9 cellular contexts compared by ENCODE assay signal in the genomic region with DNA sequence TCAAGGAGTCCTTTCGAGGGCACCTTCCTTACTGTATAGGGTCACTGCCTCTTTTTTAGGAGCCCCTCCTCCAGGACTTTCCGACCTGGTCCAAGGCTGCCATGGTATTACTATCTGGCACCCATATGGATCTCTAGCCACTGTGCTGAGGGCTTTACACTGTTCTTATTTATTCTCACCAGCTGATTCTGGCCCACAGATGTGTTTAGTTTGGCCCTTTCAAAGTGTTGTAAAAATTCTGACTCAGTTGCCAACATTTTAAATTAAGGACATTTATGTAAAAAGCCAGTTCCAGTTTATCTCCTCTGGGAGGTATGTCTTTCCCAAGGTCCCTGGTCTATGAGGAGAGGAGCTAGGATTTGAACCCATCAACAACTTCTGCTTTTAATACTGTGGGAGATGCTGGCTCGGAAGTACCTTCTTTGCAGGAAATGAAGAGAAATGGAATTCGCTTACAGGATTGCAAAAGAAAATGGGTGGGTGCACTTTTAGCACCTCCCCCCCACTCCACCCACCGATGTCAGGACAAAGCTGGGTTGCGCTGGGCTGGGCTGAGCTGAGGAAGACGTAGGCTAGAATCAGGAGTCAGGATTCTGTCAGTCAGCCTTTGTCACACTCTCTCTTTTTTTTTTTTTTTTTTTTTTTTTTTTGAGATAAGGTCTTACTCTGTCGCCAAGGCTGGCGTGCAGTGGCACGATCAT. TPM values are rescaled to one million over a fixed set of nuclear protein-coding genes. Genes with fewer than 3 reads are reported as not detected.
DNase-seq lines count a peak whose midpoint lies in the region; ATAC-seq and TF ChIP-seq lines count a peak whose summit lies in the region.
"Had no signal": no experiment of that assay in that cellular context is flagged by ENCODE, and none has a peak within 500 bp of the region (broad histone marks: within the 10 kb centered on the region; RNA-seq: fewer than 3 reads in every experiment).

No MANE protein-coding gene starts in this region.

- TF ChIP-seq CTCF in activated CD8-positive, alpha-beta T cell treated with anti-CD3 and anti-CD28 coated beads for 36 hours (IDR thresholded peaks at IDR 0.05) = no peak
- no peak for TF ChIP-seq CTCF in body of pancreas (IDR thresholded peaks at IDR 0.05)
- no peak for TF ChIP-seq CTCF in tibial artery (IDR thresholded peaks at IDR 0.05)
- no peak for TF ChIP-seq CTCF in type B pancreatic cell (conservative IDR thresholded peaks at IDR 0.05)

- H3K4me3 ChIP-seq in body of pancreas = no peak overlapping the region
- H3K4me3 ChIP-seq in tibial artery = no peak overlapping the region

- ATAC-seq in activated CD8-positive, alpha-beta T cell treated with anti-CD3 and anti-CD28 coated beads for 36 hours = no peak
- ATAC-seq in activated CD8-positive, alpha-beta T cell treated with anti-CD3 and anti-CD28 coated beads, Interleukin-2, amount 10 ng/mL, durations not matched to agents 7 days and 5 days = no peak
- ATAC-seq in body of pancreas = no peak
- ATAC-seq in memory B cell (ENCODE audit: low read depth) = no peak
- no peak for ATAC-seq in HG03439 (IDR thresholded peaks at IDR 0.05; ENCODE audit: unreplicated experiment)

- no peak overlapping the region for H3K4me3 Mint-ChIP-seq in activated CD8-positive, alpha-beta T cell treated with anti-CD3 and anti-CD28 coated beads for 36 hours
- H3K4me3 Mint-ChIP-seq in activated CD8-positive, alpha-beta T cell treated with anti-CD3 and anti-CD28 coated beads, Interleukin-2, amount 10 ng/mL, durations not matched to agents 7 days and 5 days = no peak overlapping the region
- H3K4me3 Mint-ChIP-seq in memory B cell (no peak overlapping the region), type B pancreatic cell (no peak overlapping the region)

- TF ChIP-seq POLR2A in body of pancreas (IDR thresholded peaks at IDR 0.05) = no peak

- H3K4me1 ChIP-seq in body of pancreas (peaks cover 63% of the 10 kb centered on the region), tibial artery (peaks cover 0 to 76% (median 69%) of the 10 kb centered on the region in 4 donors)

- CTCF ChIA-PET in activated CD8-positive, alpha-beta T cell treated with anti-CD3 and anti-CD28 coated beads for 36 hours (lab: Charles Lee) = interaction anchor here (0.7 to 2.4 kb wide), 7 partner anchors 10 to 122 kb away, joined by 3 to 11 read pairs (median 3); partner anchors contain the start of gene CDKN2AIPNL
- CTCF ChIA-PET in activated CD8-positive, alpha-beta T cell treated with anti-CD3 and anti-CD28 coated beads, Interleukin-2, amount 10 ng/mL, durations not matched to agents 7 days and 5 days (lab: Charles Lee) = interaction anchor here (2.0 to 2.7 kb wide), 2 partner anchors 44 to 54 kb away, joined by 6 to 9 read pairs; no protein-coding TSS in a partner anchor

- H3K36me3 Mint-ChIP-seq in activated CD8-positive, alpha-beta T cell treated with anti-CD3 and anti-CD28 coated beads for 36 hours (ENCODE audit: low read depth) = peaks cover 7% of the 10 kb centered on the region
- peaks cover 21% of the 10 kb centered on the region for H3K36me3 Mint-ChIP-seq in activated CD8-positive, alpha-beta T cell treated with anti-CD3 and anti-CD28 coated beads, Interleukin-2, amount 10 ng/mL, durations not matched to agents 7 days and 5 days (ENCODE audit: low read depth)
- H3K36me3 Mint-ChIP-seq in memory B cell = peaks cover 18% of the 10 kb centered on the region
- no peaks in the 10 kb centered on the region for H3K36me3 Mint-ChIP-seq in type B pancreatic cell

- no peaks in the 10 kb centered on the region for H3K9me3 Mint-ChIP-seq in activated CD8-positive, alpha-beta T cell treated with anti-CD3 and anti-CD28 coated beads for 36 hours
- no peaks in the 10 kb centered on the region for H3K9me3 Mint-ChIP-seq in activated CD8-positive, alpha-beta T cell treated with anti-CD3 and anti-CD28 coated beads, Interleukin-2, amount 10 ng/mL, durations not matched to agents 7 days and 5 days (ENCODE audit: insufficient read depth)
- H3K9me3 Mint-ChIP-seq in memory B cell (no peaks in the 10 kb centered on the region), type B pancreatic cell (no peaks in the 10 kb centered on the region)

- peaks cover 4 to 16% of the 10 kb centered on the region in 2 donors for H3K36me3 ChIP-seq in body of pancreas (replicated peaks in 1 of 2; ENCODE audit: insufficient read depth in 1 of 2, low read depth in 2 of 2)
- H3K36me3 ChIP-seq in tibial artery = peaks cover 19 to 37% (median 27%) of the 10 kb centered on the region in 3 donors

- no peak for DNase-seq in activated CD8-positive, alpha-beta T cell treated with anti-CD3 and anti-CD28 coated beads for 36 hours
- no peak for DNase-seq in activated CD8-positive, alpha-beta T cell treated with anti-CD3 and anti-CD28 coated beads, Interleukin-2, amount 10 ng/mL, durations not matched to agents 7 days and 5 days
- peak in 3 of 4 donors; percentile 23 to 33 (median 30) for DNase-seq in body of pancreas
- no peak for DNase-seq in memory B cell (ENCODE audit: low spot score in 2 of 2)
- DNase-seq in tibial artery = peak; percentile 91 to 96
- no peak for DNase-seq in type B pancreatic cell (ENCODE audit: extremely low spot score, unreplicated experiment)
- DNase-seq in NCI-H1436 (lab: John Stamatoyannopoulos, UW) = no peak
- DNase-seq: NCI-H187 treated with DMSO at 0.1 percent for 48 hours had no signal

- H3K27me3 ChIP-seq in body of pancreas (no peaks in the 10 kb centered on the region), tibial artery (no peaks in the 10 kb centered on the region)

- H3K27ac ChIP-seq in body of pancreas = peak overlapping the region in 1 of 4 donors; percentile 4
- H3K27ac ChIP-seq in tibial artery = peak overlapping the region; percentile 67 to 97

- H3K9me3 ChIP-seq in body of pancreas (no peaks in the 10 kb centered on the region), tibial artery (no peaks in the 10 kb centered on the region)

- H3K27ac Mint-ChIP-seq in activated CD8-positive, alpha-beta T cell treated with anti-CD3 and anti-CD28 coated beads for 36 hours = peak overlapping the region; percentile 48
- no peak overlapping the region for H3K27ac Mint-ChIP-seq in activated CD8-positive, alpha-beta T cell treated with anti-CD3 and anti-CD28 coated beads, Interleukin-2, amount 10 ng/mL, durations not matched to agents 7 days and 5 days
- H3K27ac Mint-ChIP-seq in memory B cell = peak overlapping the region; percentile 81
- H3K27ac Mint-ChIP-seq in type B pancreatic cell = no peak overlapping the region

- intact Hi-C loops in activated CD8-positive, alpha-beta T cell treated with anti-CD3 and anti-CD28 coated beads for 36 hours (cut with micrococcal nuclease) = no loop called here
- intact Hi-C loops in body of pancreas (cut with DNase I) (loop anchor here (5.0 kb wide), 2 partner anchors 44 to 126 kb away; no protein-coding TSS in a partner anchor), tibial artery (cut with DNase I; ENCODE audit: low total_unique reads) (no loop called here)

- WGBS in body of pancreas, 2 donors = 55 to 57% methylated on average over 10 of the region's 10 CpGs

- H3K27me3 Mint-ChIP-seq in activated CD8-positive, alpha-beta T cell treated with anti-CD3 and anti-CD28 coated beads for 36 hours = no peaks in the 10 kb centered on the region
- no peaks in the 10 kb centered on the region for H3K27me3 Mint-ChIP-seq in activated CD8-positive, alpha-beta T cell treated with anti-CD3 and anti-CD28 coated beads, Interleukin-2, amount 10 ng/mL, durations not matched to agents 7 days and 5 days (ENCODE audit: low read depth)
- H3K27me3 Mint-ChIP-seq in memory B cell = no peaks in the 10 kb centered on the region
- no peaks in the 10 kb centered on the region for H3K27me3 Mint-ChIP-seq in type B pancreatic cell

- peaks cover 95% of the 10 kb centered on the region for H3K4me1 Mint-ChIP-seq in activated CD8-positive, alpha-beta T cell treated with anti-CD3 and anti-CD28 coated beads for 36 hours (ENCODE audit: low read depth)
- peaks cover 59% of the 10 kb centered on the region for H3K4me1 Mint-ChIP-seq in activated CD8-positive, alpha-beta T cell treated with anti-CD3 and anti-CD28 coated beads, Interleukin-2, amount 10 ng/mL, durations not matched to agents 7 days and 5 days (ENCODE audit: low read depth)
- H3K4me1 Mint-ChIP-seq in memory B cell (peaks cover 72% of the 10 kb centered on the region), type B pancreatic cell (ENCODE audit: unreplicated experiment) (peaks cover 15% of the 10 kb centered on the region)

- POLR2A ChIA-PET in activated CD8-positive, alpha-beta T cell treated with anti-CD3 and anti-CD28 coated beads for 36 hours (lab: Charles Lee) = interaction anchor here (0.7 to 2.3 kb wide), 5 partner anchors 11 to 161 kb away, joined by 3 to 10 read pairs (median 5); no protein-coding TSS in a partner anchor
- POLR2A ChIA-PET in activated CD8-positive, alpha-beta T cell treated with anti-CD3 and anti-CD28 coated beads, Interleukin-2, amount 10 ng/mL, durations not matched to agents 7 days and 5 days (lab: Charles Lee) = interaction anchor here (1.0 to 2.4 kb wide), 4 partner anchors 8 to 356 kb away, joined by 3 to 7 read pairs (median 4); partner anchors contain the start of genes CDKN2AIPNL, JADE2 and SKP1

RNA-seq across cellular contexts. Expression of gene JADE2, which starts 7.8 kb away (rescaled TPM):
- total RNA-seq in activated CD8-positive, alpha-beta T cell treated with anti-CD3 and anti-CD28 coated beads for 36 hours = 10 to 100 TPM; 58.7 to 61.2 TPM
- 10 to 100 TPM; 79.9 to 86.0 TPM for total RNA-seq in activated CD8-positive, alpha-beta T cell treated with anti-CD3 and anti-CD28 coated beads, Interleukin-2, amount 10 ng/mL, durations not matched to agents 7 days and 5 days
- total RNA-seq in body of pancreas = 10 to 100 TPM; 28.0 to 41.0 TPM
- total RNA-seq in type B pancreatic cell (ENCODE audit: low replicate concordance) = 10.8 and 29.8 TPM in 2 replicates

Comparison
In these comparisons a context has a peak if more than half of its experiments do, and no peak if none do; other contexts are left out.
1. H3K27ac Mint-ChIP-seq: peak in activated CD8-positive, alpha-beta T cell treated with anti-CD3 and anti-CD28 coated beads for 36 hours (single experiment) and memory B cell (single experiment); none in activated CD8-positive, alpha-beta T cell treated with anti-CD3 and anti-CD28 coated beads, Interleukin-2, amount 10 ng/mL, durations not matched to agents 7 days and 5 days (single experiment) and type B pancreatic cell (single experiment).
2. DNase-seq: peak in body of pancreas (3 of 4) and tibial artery (2 of 2); none in activated CD8-positive, alpha-beta T cell treated with anti-CD3 and anti-CD28 coated beads for 36 hours (single experiment), activated CD8-positive, alpha-beta T cell treated with anti-CD3 and anti-CD28 coated beads, Interleukin-2, amount 10 ng/mL, durations not matched to agents 7 days and 5 days (single experiment), memory B cell (0 of 2), type B pancreatic cell (single experiment) and NCI-H1436 (single experiment).